In the genomic region with DNA sequence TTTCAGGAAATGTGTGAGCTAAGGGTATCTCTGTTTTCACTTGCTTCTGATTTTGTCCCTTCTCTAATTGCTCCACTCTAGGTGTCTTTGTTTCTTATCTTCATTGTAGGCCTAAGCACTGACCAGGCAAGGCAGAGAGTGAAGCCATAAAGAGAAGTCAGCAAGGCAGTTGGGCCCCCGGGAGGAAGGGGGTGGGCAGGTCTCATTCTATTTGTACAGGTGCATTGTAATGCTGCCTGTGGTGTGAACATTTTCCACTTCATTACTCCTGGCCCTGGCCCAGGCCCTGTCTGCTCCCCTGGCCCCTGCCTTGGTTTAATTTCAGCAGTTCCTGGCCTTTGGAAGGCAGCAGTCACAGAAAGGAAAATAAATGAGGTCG, we compare ENCODE assay signal across 11 cellular contexts.
DNase-seq lines count a peak whose midpoint lies in the region; ATAC-seq and TF ChIP-seq lines count a peak whose summit lies in the region.
"Had no signal": no experiment of that assay in that cellular context is flagged by ENCODE, and none has a peak within 500 bp of the region (broad histone marks: within the 10 kb centered on the region; RNA-seq: fewer than 3 reads in every experiment).

No MANE protein-coding gene starts in this region.

- peak overlapping the region; percentile 77 for H2AK5ac ChIP-seq in mesenchymal stem cell (ENCODE audit: low read length, severe bottlenecking)

- H2BK120ac ChIP-seq in mesenchymal stem cell (ENCODE audit: low read depth, low read length): no peak overlapping the region

- H3K36me3 ChIP-seq in mesenchymal stem cell (ENCODE audit: control insufficient read depth in 1 of 2, insufficient read depth in 2 of 2, low read depth in 1 of 2, low read length in 2 of 2) (no peaks in the 10 kb centered on the region), brain microvascular endothelial cell (replicated peaks) (no peaks in the 10 kb centered on the region)
- H3K36me3 ChIP-seq: thoracic aorta had no signal

- H3K23ac ChIP-seq in mesenchymal stem cell (ENCODE audit: low read length in 2 of 2): no peak overlapping the region

- no peak overlapping the region for H2BK15ac ChIP-seq in mesenchymal stem cell (ENCODE audit: low read depth, poor library complexity, severe bottlenecking)

- 100% methylated on average over 2 of the region's 2 CpGs for WGBS in mesenchymal stem cell

- no peak overlapping the region for H3K14ac ChIP-seq in mesenchymal stem cell (ENCODE audit: low read length in 2 of 2)

- no peak overlapping the region for H4K8ac ChIP-seq in mesenchymal stem cell (ENCODE audit: low read length)

- DNase-seq in Daoy (ENCODE audit: low read depth) (peak; percentile 88), NCI-H146 treated with DMSO at 0.1 percent for 48 hours (lab: John Stamatoyannopoulos, UW; ENCODE audit: unreplicated experiment) (peak; percentile 99), SHP77 (lab: John Stamatoyannopoulos, UW) (peak; percentile 93 to 94), mesenchymal stem cell (no peak), NK-92 (lab: John Stamatoyannopoulos, UW; ENCODE audit: unreplicated experiment) (no peak), brain microvascular endothelial cell (no peak)
- DNase-seq: dermis blood vessel endothelial cell had no signal

- peak overlapping the region; percentile 86 for H2BK5ac ChIP-seq in mesenchymal stem cell (ENCODE audit: low read depth, low read length, poor library complexity, severe bottlenecking)

- no peak overlapping the region for H3K4me3 ChIP-seq in mesenchymal stem cell (ENCODE audit: insufficient read depth in 1 of 2, low read depth in 1 of 2, low read length in 2 of 2)
- no peak overlapping the region for H3K4me3 ChIP-seq in brain microvascular endothelial cell (ENCODE audit: low read depth, low read length)
- H3K4me3 ChIP-seq: thoracic aorta had no signal

- H3K9ac ChIP-seq in mesenchymal stem cell (ENCODE audit: low read length): no peak overlapping the region

- no peak overlapping the region for H3K18ac ChIP-seq in mesenchymal stem cell (ENCODE audit: low read depth in 1 of 2, low read length in 2 of 2)

- no peaks in the 10 kb centered on the region for H3K79me1 ChIP-seq in mesenchymal stem cell (replicated peaks; ENCODE audit: low read length, poor library complexity, severe bottlenecking)

- H2BK12ac ChIP-seq in mesenchymal stem cell (ENCODE audit: low read length in 2 of 2): peak overlapping the region in 1 of 2 experiments; percentile 21

- H3K4ac ChIP-seq in mesenchymal stem cell (ENCODE audit: low read depth in 1 of 2, low read length in 2 of 2): no peak overlapping the region

- no peak overlapping the region for H2AFZ ChIP-seq in mesenchymal stem cell (ENCODE audit: low read depth, low read length)

- H3K4me2 ChIP-seq in mesenchymal stem cell (ENCODE audit: low read length, poor library complexity, severe bottlenecking): no peak overlapping the region

- H3K27me3 ChIP-seq in mesenchymal stem cell (ENCODE audit: control insufficient read depth in 1 of 2, insufficient read depth in 1 of 2, low read length in 2 of 2) (no peaks in the 10 kb centered on the region), brain microvascular endothelial cell (replicated peaks) (no peaks in the 10 kb centered on the region)

- no peaks in the 10 kb centered on the region for H3K9me3 ChIP-seq in mesenchymal stem cell (ENCODE audit: control insufficient read depth, low read length)
- H3K9me3 ChIP-seq: thoracic aorta had no signal

- H4K91ac ChIP-seq in mesenchymal stem cell (ENCODE audit: low read length): no peak overlapping the region

- H3K4me1 ChIP-seq in mesenchymal stem cell (ENCODE audit: control insufficient read depth, insufficient read depth, low read depth, low read length): peaks cover 6% of the 10 kb centered on the region

- H3K27ac ChIP-seq in mesenchymal stem cell (ENCODE audit: low read length, poor library complexity, severe bottlenecking): peak overlapping the region; percentile 90
- no peak overlapping the region for H3K27ac ChIP-seq in brain microvascular endothelial cell
- H3K27ac ChIP-seq: thoracic aorta had no signal

- TF ChIP-seq CTCF in brain microvascular endothelial cell (IDR thresholded peaks at IDR 0.05; ENCODE audit: low read depth, low read length, missing control alignments): no peak

- in situ Hi-C loops in brain microvascular endothelial cell (cut with HindIII; ENCODE audit: low pct_ligation_motif_present, low sequenced_read_pairs): no loop called here

- no peak for ATAC-seq in GM19467 (IDR thresholded peaks at IDR 0.05; ENCODE audit: unreplicated experiment)
- no peak for ATAC-seq in esophagus mucosa
- ATAC-seq: Right ventricle myocardium inferior had no signal

Comparison
In these comparisons a context has a peak if more than half of its experiments do, and no peak if none do; other contexts are left out.
1. DNase-seq: peak in Daoy (single experiment), NCI-H146 treated with DMSO at 0.1 percent for 48 hours (single experiment) and SHP77 (2 of 2); none in mesenchymal stem cell (single experiment), NK-92 (single experiment) and brain microvascular endothelial cell (single experiment).